Comparison of ENCODE assay signal across 8 cellular contexts in genomic region chr9:117487555-117488175, GRCh38.
DNase-seq lines count a peak whose midpoint lies in the region; ATAC-seq, FAIRE-seq and TF ChIP-seq lines count a peak whose summit lies in the region.

No MANE protein-coding gene starts in this region.

- TF ChIP-seq CTCF in HCT116 (IDR thresholded peaks at IDR 0.05 in 2 of 3, conservative IDR thresholded peaks at IDR 0.05 in 1 of 3; ENCODE audit: borderline replicate concordance in 1 of 3, insufficient read depth in 1 of 3, low read depth in 2 of 3, low read length in 2 of 3), result peak in 2 of 3 experiments; percentile 63 to 70; a peak in 4 of 6 replicates
- peak; percentile 58 to 73 (median 59) for TF ChIP-seq CTCF in K562 (IDR thresholded peaks at IDR 0.05 in 2 of 3, conservative IDR thresholded peaks at IDR 0.05 in 1 of 3; ENCODE audit: insufficient read depth in 2 of 3, low read depth in 1 of 3, low read length in 3 of 3)

- CTCF ChIA-PET in HCT116 (lab: Charles Lee), result no interaction called here
- CTCF ChIA-PET in K562 (lab: Yijun Ruan, JAX; ENCODE audit: low intra/inter-chr PET ratio), result no interaction called here

- BruUV-seq in HCT116 (replicated peaks; lab: Mats Ljungman, UMichigan), result no TSS peak
- BruUV-seq in K562 (replicated peaks; lab: Mats Ljungman, UMichigan), result no TSS peak

- no peak overlapping the region for H3K27ac ChIP-seq in HCT116 (ENCODE audit: low read depth, low read length)
- H3K27ac ChIP-seq in K562 (ENCODE audit: extremely low read depth, low read depth, low read length), result no peak overlapping the region
- no peak overlapping the region for H3K27ac ChIP-seq in small intestine (ENCODE audit: low read depth in 1 of 2, low read length in 1 of 2)

- H3K4me3 ChIP-seq in HCT116 (replicated peaks in 1 of 2; ENCODE audit: low read depth in 1 of 2, low read length in 2 of 2) (no peak overlapping the region), K562 (no peak overlapping the region), small intestine (ENCODE audit: low read depth in 1 of 2, low read length in 2 of 2) (no peak overlapping the region)

- no peak for DNase-seq in activated CD4-positive, CD25-positive, alpha-beta regulatory T cell (lab: John Stamatoyannopoulos, UW)
- DNase-seq in HCT116 (ENCODE audit: low read depth, low spot score) (no peak), LoVo (ENCODE audit: low spot score) (peak; percentile 69), RCC 7860 (ENCODE audit: low spot score) (peak; percentile 32), K562 (ENCODE audit: extremely low read depth in 1 of 4, low spot score in 3 of 4) (peak; percentile 33 to 65 (median 50)), iPS-NIHi7 (ENCODE audit: extremely low spot score) (peak; percentile 93), small intestine (peak; percentile 78)

- ATAC-seq in activated CD4-positive, CD25-positive, alpha-beta regulatory T cell treated with anti-CD3 and anti-CD28 coated beads, Interleukin-2, amount 50 U/mL, for 24 hours, result peak; percentile 36 to 44
- ATAC-seq in HCT116 (peak; percentile 87), K562 (peak; percentile 87)

- no peak overlapping the region for H2AFZ ChIP-seq in HCT116 (ENCODE audit: low read depth, low read length, poor library complexity, severe bottlenecking)
- H2AFZ ChIP-seq in K562 (ENCODE audit: low read depth, low read length), result no peak overlapping the region

- H3K4me1 ChIP-seq in HCT116 (ENCODE audit: control insufficient read depth in 1 of 2, insufficient read depth in 2 of 2, low read length in 2 of 2) (no peaks in the 10 kb centered on the region), K562 (replicated peaks in 1 of 2; ENCODE audit: control insufficient read depth in 2 of 2, insufficient read depth in 2 of 2, low read length in 2 of 2) (no peaks in the 10 kb centered on the region), small intestine (ENCODE audit: control insufficient read depth in 2 of 2, insufficient read depth in 1 of 2, low read depth in 1 of 2, low read length in 1 of 2) (no peaks in the 10 kb centered on the region)

- 0 out of 4 replicates have a peak, but pooled peaks cover 0 to 3% of the 10 kb centered on the region in 2 experiments for H3K9me3 ChIP-seq in HCT116 (ENCODE audit: control insufficient read depth in 1 of 2, insufficient read depth in 1 of 2, low read depth in 1 of 2, low read length in 2 of 2)
- no peaks in the 10 kb centered on the region for H3K9me3 ChIP-seq in K562 (replicated peaks; ENCODE audit: control insufficient read depth, insufficient read depth, low read depth, low read length)
- no peaks in the 10 kb centered on the region for H3K9me3 ChIP-seq in small intestine (ENCODE audit: control insufficient read depth, low read depth)

- H3K79me2 ChIP-seq in HCT116 (ENCODE audit: insufficient read depth, low read length) (no peaks in the 10 kb centered on the region), K562 (ENCODE audit: control insufficient read depth, insufficient read depth, low read length) (no peaks in the 10 kb centered on the region)

- H3K36me3 ChIP-seq in HCT116 (ENCODE audit: control insufficient read depth in 1 of 2, insufficient read depth in 2 of 2, low read length in 2 of 2), result no peaks in the 10 kb centered on the region
- H3K36me3 ChIP-seq in K562 (ENCODE audit: control insufficient read depth, insufficient read depth, low read length), result no peaks in the 10 kb centered on the region
- H3K36me3 ChIP-seq in small intestine (ENCODE audit: control insufficient read depth in 2 of 2, insufficient read depth in 2 of 2, low read length in 2 of 2), result no peaks in the 10 kb centered on the region

- H3K9ac ChIP-seq in HCT116 (ENCODE audit: low read length), result no peak overlapping the region
- H3K9ac ChIP-seq in K562 (ENCODE audit: insufficient read depth in 1 of 2, low read depth in 2 of 2, low read length in 2 of 2), result no peak overlapping the region

- POLR2A ChIA-PET in HCT116 (lab: Charles Lee) (no interaction called here), K562 (lab: Yijun Ruan, JAX) (interaction anchor here (0.6 kb wide), 1 partner anchor 285 kb away, joined by 3 read pairs; no protein-coding TSS in a partner anchor)

- no peaks in the 10 kb centered on the region for H3K9me2 ChIP-seq in HCT116 (ENCODE audit: insufficient read depth)

- TF ChIP-seq POLR2A in HCT116 (IDR thresholded peaks at IDR 0.05; ENCODE audit: borderline replicate concordance, extremely low read depth, insufficient read depth, insufficient read length) (no peak), K562 (conservative IDR thresholded peaks at IDR 0.05) (no peak)

- in situ Hi-C loops in K562 (cut with MboI), result no loop called here

- WGBS in K562 (ENCODE audit: insufficient coverage, low coverage, missing lambda C conversion rate), result 3% methylated on average over 14 of the region's 15 CpGs
- WGBS in small intestine, 3 donors, result 6 to 10% (median 7%) methylated on average over 15 of the region's 15 CpGs

- peak; percentile 23; the same call in 1 of the 2 replicates for TF ChIP-seq RAD21 in HCT116 (IDR thresholded peaks at IDR 0.05; ENCODE audit: low read depth)
- TF ChIP-seq RAD21 in K562 (CRISPR knock-in tag; conservative IDR thresholded peaks at IDR 0.05 in 1 of 2, IDR thresholded peaks at IDR 0.05 in 1 of 2), result peak; percentile 24 to 65

- H3K9me1 ChIP-seq in K562 (ENCODE audit: control insufficient read depth, insufficient read depth, low read length), result no peaks in the 10 kb centered on the region

- H3K27me3 ChIP-seq in HCT116 (ENCODE audit: insufficient read depth, low read length) (no peaks in the 10 kb centered on the region), K562 (ENCODE audit: control insufficient read depth in 2 of 2, insufficient read depth in 2 of 2, low read length in 2 of 2) (no peaks in the 10 kb centered on the region), small intestine (ENCODE audit: control insufficient read depth in 2 of 2, insufficient read depth in 2 of 2, low read length in 2 of 2) (no peaks in the 10 kb centered on the region)

- no peaks in the 10 kb centered on the region for H4K20me1 ChIP-seq in HCT116 (ENCODE audit: insufficient read depth)
- H4K20me1 ChIP-seq in K562 (replicated peaks; ENCODE audit: control insufficient read depth, insufficient read depth, low read length), result no peaks in the 10 kb centered on the region

- TF ChIP-seq EP300 in K562 (IDR thresholded peaks at IDR 0.05; ENCODE audit: low read length), result no peak

- H3K4me2 ChIP-seq in HCT116 (ENCODE audit: low read length) (no peak overlapping the region), K562 (ENCODE audit: insufficient read depth, low read length) (no peak overlapping the region)

- intact Hi-C loops in HCT116 (cut with micrococcal nuclease) (no loop called here), K562 (cut with micrococcal nuclease) (no loop called here)

- RAD21 ChIA-PET in HCT116 (lab: Charles Lee; ENCODE audit: low non-redundant PET in 1 of 2, low total read pairs in 2 of 2, uncharacterized antibody in 2 of 2, unreplicated experiment in 2 of 2), result no interaction called here

- FAIRE-seq in RCC 7860 (lab: Jason Lieb, UNC) (no peak), K562 (lab: Jason Lieb, UNC) (no peak), small intestine (lab: Jason Lieb, UNC) (no peak)

TF ChIP-seq in HCT116, 20 proteins besides CTCF, POLR2A, EP300 and RAD21:
- TF ChIP-seq SIN3A (IDR thresholded peaks at IDR 0.05; ENCODE audit: low read depth) (no peak), FOSL1 (IDR thresholded peaks at IDR 0.05; ENCODE audit: low read depth) (no peak), TCF7L2 (IDR thresholded peaks at IDR 0.05; ENCODE audit: borderline replicate concordance, extremely low read depth, insufficient read depth, insufficient read length) (no peak)

TF ChIP-seq in K562, 482 proteins besides CTCF, POLR2A, EP300 and RAD21:
- TF ChIP-seq SAFB (IDR thresholded peaks at IDR 0.05; ENCODE audit: borderline replicate concordance, low read depth, low read length) (no peak), MTF1 (CRISPR knock-in tag; IDR thresholded peaks at IDR 0.05; ENCODE audit: borderline replicate concordance) (no peak), NR2C2 (CRISPR knock-in tag; IDR thresholded peaks at IDR 0.05) (no peak), NR2C2 (tag; IDR thresholded peaks at IDR 0.05) (no peak), SMC3 (conservative IDR thresholded peaks at IDR 0.05; ENCODE audit: insufficient read depth, low read depth, low read length) (0 out of 2 replicates have a peak, but pooled peaks have one; percentile 36), CBX5 (IDR thresholded peaks at IDR 0.05; ENCODE audit: borderline replicate concordance, low read depth) (0 out of 2 replicates have a peak, but pooled peaks have one; percentile 48), MTA2 (IDR thresholded peaks at IDR 0.05; ENCODE audit: low read depth) (no peak), HMG20A (CRISPR knock-in tag; conservative IDR thresholded peaks at IDR 0.05) (no peak), HNRNPUL1 (IDR thresholded peaks at IDR 0.05; ENCODE audit: low read length) (no peak), CREM (IDR thresholded peaks at IDR 0.05; ENCODE audit: low read depth) (peak; percentile 58; the same call in 1 of the 2 replicates), ZNF764 (CRISPR knock-in tag; IDR thresholded peaks at IDR 0.05; ENCODE audit: low read depth) (peak; percentile 92)
- TF ChIP-seq, protein P1, sequence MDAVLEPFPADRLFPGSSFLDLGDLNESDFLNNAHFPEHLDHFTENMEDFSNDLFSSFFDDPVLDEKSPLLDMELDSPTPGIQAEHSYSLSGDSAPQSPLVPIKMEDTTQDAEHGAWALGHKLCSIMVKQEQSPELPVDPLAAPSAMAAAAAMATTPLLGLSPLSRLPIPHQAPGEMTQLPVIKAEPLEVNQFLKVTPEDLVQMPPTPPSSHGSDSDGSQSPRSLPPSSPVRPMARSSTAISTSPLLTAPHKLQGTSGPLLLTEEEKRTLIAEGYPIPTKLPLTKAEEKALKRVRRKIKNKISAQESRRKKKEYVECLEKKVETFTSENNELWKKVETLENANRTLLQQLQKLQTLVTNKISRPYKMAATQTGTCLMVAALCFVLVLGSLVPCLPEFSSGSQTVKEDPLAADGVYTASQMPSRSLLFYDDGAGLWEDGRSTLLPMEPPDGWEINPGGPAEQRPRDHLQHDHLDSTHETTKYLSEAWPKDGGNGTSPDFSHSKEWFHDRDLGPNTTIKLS (IDR thresholded peaks at IDR 0.05; ENCODE audit: borderline replicate concordance, low read depth), result no peak

Comparison
In these comparisons a context has a peak if more than half of its experiments do, and no peak if none do; other contexts are left out.
1. DNase-seq: peak in LoVo (single experiment), RCC 7860 (single experiment), K562 (4 of 4), iPS-NIHi7 (single experiment) and small intestine (single experiment); none in activated CD4-positive, CD25-positive, alpha-beta regulatory T cell (0 of 4) and HCT116 (single experiment).
2. Peak in every context shown above with its lines, with median percentiles within 50 percentile points of each other: ATAC-seq.